7 cellular contexts compared by ENCODE assay signal in genomic region chr10:130300608-130301025, GRCh38.
DNase-seq lines count a peak whose midpoint lies in the region; ATAC-seq and TF ChIP-seq lines count a peak whose summit lies in the region.

No MANE protein-coding gene starts in this region.

- peaks cover 73% of the 10 kb centered on the region for H3K36me3 Mint-ChIP-seq in WTC11

- ATAC-seq in HG02938 (IDR thresholded peaks at IDR 0.05; ENCODE audit: unreplicated experiment) = peak; percentile 28
- ATAC-seq in WTC11 = no peak
- ATAC-seq in GM21529 (IDR thresholded peaks at IDR 0.05; ENCODE audit: unreplicated experiment) = no peak
- no peak for ATAC-seq in GM18517 (IDR thresholded peaks at IDR 0.05; ENCODE audit: unreplicated experiment)

- POLR2A ChIA-PET in WTC11 (lab: Charles Lee) = no interaction called here

- CTCF ChIA-PET in WTC11 (lab: Charles Lee) = no interaction called here

- H3K9me3 Mint-ChIP-seq in WTC11 = peaks cover 80% of the 10 kb centered on the region

- no peak overlapping the region for H3K27ac Mint-ChIP-seq in WTC11

- H3K4me3 Mint-ChIP-seq in WTC11 = no peak overlapping the region

- TF ChIP-seq CTCF in WTC11 (IDR thresholded peaks at IDR 0.05) = no peak

- no peaks in the 10 kb centered on the region for H3K4me1 Mint-ChIP-seq in WTC11

- peak; percentile 14 for DNase-seq in activated CD4-positive, CD25-positive, alpha-beta regulatory T cell treated with anti-CD3 and anti-CD28 coated beads, Interleukin-2, amount 50 U/mL, for 16 hours (ENCODE audit: low read depth, low spot score)
- DNase-seq in fibroblast of gingiva (ENCODE audit: low read depth) (peak; percentile 9), WTC11 (ENCODE audit: low spot score) (no peak)
- DNase-seq in stimulated activated CD4-positive, alpha-beta T cell treated with anti-CD3 and anti-CD28 coated beads, Interleukin-4, amount 100 ng/mL, for 24 hours = peak; percentile 47

- peaks cover 16% of the 10 kb centered on the region for H3K27me3 Mint-ChIP-seq in WTC11 (ENCODE audit: low read depth)

TF ChIP-seq in WTC11, 78 proteins besides CTCF, POLR2A, EP300 and RAD21:
- TF ChIP-seq MLX (CRISPR knock-in tag; IDR thresholded peaks at IDR 0.05) (no peak), CDX4 (CRISPR knock-in tag; IDR thresholded peaks at IDR 0.05; ENCODE audit: borderline replicate concordance) (no peak), ATF1 (CRISPR knock-in tag; IDR thresholded peaks at IDR 0.05) (no peak), SMAD3 (CRISPR knock-in tag; IDR thresholded peaks at IDR 0.05; ENCODE audit: borderline replicate concordance) (no peak), STAT6 (CRISPR knock-in tag; conservative IDR thresholded peaks at IDR 0.05; ENCODE audit: low read depth) (no peak), ETV6 (CRISPR knock-in tag; IDR thresholded peaks at IDR 0.05) (no peak), CREB1 (CRISPR knock-in tag; IDR thresholded peaks at IDR 0.05) (no peak), ZNF423 (CRISPR knock-in tag; IDR thresholded peaks at IDR 0.05) (no peak), HMGXB4 (CRISPR knock-in tag; IDR thresholded peaks at IDR 0.05) (no peak), TP53 (CRISPR knock-in tag; IDR thresholded peaks at IDR 0.05) (no peak), ZNF219 (CRISPR knock-in tag; IDR thresholded peaks at IDR 0.05; ENCODE audit: borderline replicate concordance) (no peak), ATF2 (CRISPR knock-in tag; IDR thresholded peaks at IDR 0.05; ENCODE audit: borderline replicate concordance, low read depth) (no peak), MAX (CRISPR knock-in tag; IDR thresholded peaks at IDR 0.05) (no peak), E2F1 (CRISPR knock-in tag; IDR thresholded peaks at IDR 0.05) (no peak), FOXP1 (CRISPR knock-in tag; IDR thresholded peaks at IDR 0.05; ENCODE audit: borderline replicate concordance) (no peak)
